ENCODE assay signal across 27 cellular contexts in genomic region chr21:39300587-39300986, GRCh38.
"Had no signal": no experiment of that assay in that cellular context is flagged by ENCODE, and none has a peak within 500 bp of the region (broad histone marks: within the 10 kb centered on the region; RNA-seq: fewer than 3 reads in every experiment).

No MANE protein-coding gene starts in this region.

- H3K4me3 Mint-ChIP-seq: dendritic cell treated with granulocyte-macrophage colony-stimulating factor and Interleukin-4, amounts not matched to agents 40 ng/mL and 50 ng/mL, for 4 days; endodermal cell; memory B cell; nephron; stimulated activated naive B cell treated with anti-CD40 and anti-IgM and Interleukin-4, amounts not matched to agents 10 μg/mL and 1 μg/mL and 100 μg/mL, for 72 hours; stimulated activated naive CD8-positive, alpha-beta T cell treated with anti-CD3 and anti-CD28 coated beads, Interleukin-15, Interleukin-2, amounts not matched to agents 100 ng/mL and 50 ng/mL, for 24 hours had no signal

- H3K4me3 ChIP-seq: colonic mucosa, esophagus muscularis mucosa, gastroesophageal sphincter, heart left ventricle, hepatocyte, lung, ovary, psoas muscle, skin epidermis, spleen, thoracic aorta, tibial nerve, upper lobe of left lung had no signal

- H3K27me3 Mint-ChIP-seq: dendritic cell treated with granulocyte-macrophage colony-stimulating factor and Interleukin-4, amounts not matched to agents 40 ng/mL and 50 ng/mL, for 4 days; memory B cell; stimulated activated naive B cell treated with anti-CD40 and anti-IgM and Interleukin-4, amounts not matched to agents 10 μg/mL and 1 μg/mL and 100 μg/mL, for 72 hours; stimulated activated naive CD8-positive, alpha-beta T cell treated with anti-CD3 and anti-CD28 coated beads, Interleukin-15, Interleukin-2, amounts not matched to agents 100 ng/mL and 50 ng/mL, for 24 hours had no signal

- H3K27ac Mint-ChIP-seq: dendritic cell treated with granulocyte-macrophage colony-stimulating factor and Interleukin-4, amounts not matched to agents 40 ng/mL and 50 ng/mL, for 4 days; endodermal cell; memory B cell; nephron; stimulated activated naive B cell treated with anti-CD40 and anti-IgM and Interleukin-4, amounts not matched to agents 10 μg/mL and 1 μg/mL and 100 μg/mL, for 72 hours; stimulated activated naive CD8-positive, alpha-beta T cell treated with anti-CD3 and anti-CD28 coated beads, Interleukin-15, Interleukin-2, amounts not matched to agents 100 ng/mL and 50 ng/mL, for 24 hours had no signal

- H2AFZ ChIP-seq: hepatocyte had no signal

- H3K27ac ChIP-seq: colonic mucosa, esophagus muscularis mucosa, foreskin keratinocyte, gastroesophageal sphincter, heart left ventricle, hepatocyte, ovary, psoas muscle, skin epidermis, spleen, thoracic aorta, tibial nerve, upper lobe of left lung had no signal

- H3K4me1 ChIP-seq: colonic mucosa, foreskin keratinocyte, psoas muscle, upper lobe of left lung had no signal

- H3K4me1 Mint-ChIP-seq: endodermal cell, nephron had no signal

- H3K27me3 ChIP-seq: colonic mucosa, esophagus muscularis mucosa, foreskin keratinocyte, gastroesophageal sphincter, heart left ventricle, hepatocyte, ovary, spleen, tibial nerve, upper lobe of left lung had no signal

- DNase-seq: colonic mucosa; effector CD8-positive, alpha-beta T cell; endodermal cell; foreskin keratinocyte; heart left ventricle; kidney; nucleus accumbens; ovary; posterior cingulate gyrus; psoas muscle; right cardiac atrium; spleen; stimulated activated CD4-positive, alpha-beta T cell treated with anti-CD3 and anti-CD28 coated beads, Interleukin-4, amount 100 ng/mL, for 4 hours; stimulated activated naive B cell treated with anti-CD40 and anti-IgM and Interleukin-4, amounts not matched to agents 10 μg/mL and 1 μg/mL and 100 μg/mL, for 72 hours; upper lobe of left lung had no signal

- H3K36me3 ChIP-seq: ovary had no signal

- H3K9me3 ChIP-seq: colonic mucosa, ovary, psoas muscle, upper lobe of left lung had no signal

- ATAC-seq: foreskin keratinocyte; gastroesophageal sphincter; heart left ventricle; left lobe of liver; psoas muscle; right cardiac atrium; stimulated activated naive B cell treated with anti-CD40 and anti-IgM and Interleukin-4, amounts not matched to agents 10 μg/mL and 1 μg/mL and 100 μg/mL, for 72 hours had no signal

- H3K4me2 ChIP-seq: hepatocyte had no signal
